In the genomic region with DNA sequence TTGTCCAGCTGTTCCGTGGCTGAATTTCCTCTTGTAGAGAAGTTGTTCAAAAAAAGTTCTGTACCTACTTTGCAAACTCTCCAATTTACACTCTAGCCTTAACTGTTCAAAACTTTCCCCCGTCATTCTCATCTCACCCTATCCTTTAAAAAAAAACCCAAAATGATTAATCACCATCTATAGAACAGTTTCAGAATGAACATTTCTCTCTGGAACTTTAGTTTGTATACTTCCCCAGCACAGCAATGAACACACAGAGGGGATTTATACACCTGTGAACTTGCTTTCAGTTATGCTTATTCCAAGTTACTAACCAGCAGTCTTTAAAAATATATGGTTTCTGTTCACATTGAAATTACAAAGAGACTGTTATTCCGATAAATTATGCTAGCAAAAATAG, we compare ENCODE assay signal across 8 cellular contexts. TPM values are rescaled to one million over a fixed set of nuclear protein-coding genes. Genes with fewer than 3 reads are reported as not detected.
DNase-seq lines count a peak whose midpoint lies in the region; ATAC-seq and TF ChIP-seq lines count a peak whose summit lies in the region.

No MANE protein-coding gene starts in this region.

- H3K9me3 Mint-ChIP-seq in CD4-positive, alpha-beta memory T cell = peaks cover 0 to 4% (median 0%) of the 10 kb centered on the region in 8 donors
- H3K9me3 Mint-ChIP-seq in MCF 10A (ENCODE audit: unreplicated experiment) = no peaks in the 10 kb centered on the region
- no peaks in the 10 kb centered on the region for H3K9me3 Mint-ChIP-seq in natural killer cell treated with Interleukin-12 subunit alpha and Interleukin-12 subunit beta and Interleukin-15 and Interleukin-18, amount 100 ng/mL, for 72 hours

- no peaks in the 10 kb centered on the region for H3K27me3 ChIP-seq in CD4-positive, alpha-beta memory T cell (ENCODE audit: insufficient read depth, low read length)
- no peaks in the 10 kb centered on the region for H3K27me3 ChIP-seq in HUES6 (ENCODE audit: control insufficient read depth, insufficient read depth, low read length)

- DNase-seq in CD4-positive, alpha-beta memory T cell = peak in 1 of 5 donors; percentile 7
- DNase-seq in MCF 10A (ENCODE audit: unreplicated experiment) (no peak), LoVo (ENCODE audit: low spot score) (no peak), HCEC 1CT (no peak)
- no peak for DNase-seq in natural killer cell treated with Interleukin-12 subunit alpha and Interleukin-12 subunit beta and Interleukin-15 and Interleukin-18, amount 100 ng/mL, for 72 hours (ENCODE audit: low spot score)

- BruUV-seq in MCF 10A (replicated peaks; lab: Mats Ljungman, UMichigan) = no TSS peak

- peak overlapping the region in 1 of 2 donors; percentile 75 for H3K4me3 ChIP-seq in CD4-positive, alpha-beta memory T cell (ENCODE audit: low read length in 2 of 2)
- peak overlapping the region; percentile 79 for H3K4me3 ChIP-seq in HUES6 (ENCODE audit: low read depth, low read length)

- CTCF ChIA-PET in CD4-positive, alpha-beta memory T cell (lab: Charles Lee; ENCODE audit: partially characterized antibody) = interaction anchor here (1.8 to 2.5 kb wide), 3 partner anchors 522 to 1082 kb away, joined by 4 to 16 read pairs (median 6); no protein-coding TSS in a partner anchor
- CTCF ChIA-PET in MCF 10A (lab: Yijun Ruan, JAX) = interaction anchor here (0.7 to 3.8 kb wide), 14 partner anchors 11 to 369 kb away, joined by 3 to 24 read pairs (median 5); partner anchors contain the start of genes OFD1 and TRAPPC2

- H3K4me1 Mint-ChIP-seq in CD4-positive, alpha-beta memory T cell = peaks cover 22 to 50% (median 37%) of the 10 kb centered on the region in 4 donors
- peaks cover 31% of the 10 kb centered on the region for H3K4me1 Mint-ChIP-seq in MCF 10A (ENCODE audit: insufficient read depth, unreplicated experiment)
- H3K4me1 Mint-ChIP-seq in natural killer cell treated with Interleukin-12 subunit alpha and Interleukin-12 subunit beta and Interleukin-15 and Interleukin-18, amount 100 ng/mL, for 72 hours (ENCODE audit: low read depth in 2 of 2) = peaks cover 26 to 30% of the 10 kb centered on the region in 2 donors

- H3K36me3 ChIP-seq in CD4-positive, alpha-beta memory T cell (ENCODE audit: insufficient read depth, low read length) = no peaks in the 10 kb centered on the region
- no peaks in the 10 kb centered on the region for H3K36me3 ChIP-seq in HUES6 (ENCODE audit: control insufficient read depth, insufficient read depth, low read length)

- no peak for TF ChIP-seq CTCF in MCF 10A (IDR thresholded peaks at IDR 0.05; ENCODE audit: unreplicated experiment)

- no peaks in the 10 kb centered on the region for H3K27me3 Mint-ChIP-seq in CD4-positive, alpha-beta memory T cell
- peaks cover 2% of the 10 kb centered on the region for H3K27me3 Mint-ChIP-seq in MCF 10A (ENCODE audit: insufficient read depth, unreplicated experiment)
- no peaks in the 10 kb centered on the region for H3K27me3 Mint-ChIP-seq in natural killer cell treated with Interleukin-12 subunit alpha and Interleukin-12 subunit beta and Interleukin-15 and Interleukin-18, amount 100 ng/mL, for 72 hours

- intact Hi-C loops in CD4-positive, alpha-beta memory T cell (cut with micrococcal nuclease) = no loop called here
- intact Hi-C loops in MCF 10A (cut with micrococcal nuclease) = loop anchor here (5.0 kb wide), 1 partner anchor 91 kb away; no protein-coding TSS in a partner anchor

- peak overlapping the region; percentile 61 to 99 (median 97) for H3K27ac Mint-ChIP-seq in CD4-positive, alpha-beta memory T cell
- H3K27ac Mint-ChIP-seq in MCF 10A (ENCODE audit: low read depth, unreplicated experiment) = peak overlapping the region; percentile 86
- peak overlapping the region; percentile 91 to 93 for H3K27ac Mint-ChIP-seq in natural killer cell treated with Interleukin-12 subunit alpha and Interleukin-12 subunit beta and Interleukin-15 and Interleukin-18, amount 100 ng/mL, for 72 hours

- H3K9me3 ChIP-seq in CD4-positive, alpha-beta memory T cell (ENCODE audit: control insufficient read depth in 1 of 2, low read length in 2 of 2) = no peaks in the 10 kb centered on the region
- no peaks in the 10 kb centered on the region for H3K9me3 ChIP-seq in HUES6 (ENCODE audit: control insufficient read depth, insufficient read depth, low read depth, low read length)

- POLR2A ChIA-PET in CD4-positive, alpha-beta memory T cell (lab: Charles Lee; ENCODE audit: partially characterized antibody) = interaction anchor here (1.6 to 2.2 kb wide), 2 partner anchors 294 to 340 kb away, joined by 3 to 16 read pairs; partner anchors contain the start of genes OFD1, RAB9A and TRAPPC2
- POLR2A ChIA-PET in MCF 10A (lab: Yijun Ruan, JAX) = interaction anchor here (0.7 to 5.2 kb wide), 26 partner anchors 17 to 375 kb away, joined by 3 to 63 read pairs (median 9); partner anchors contain the start of genes OFD1, TCEANC and TRAPPC2

- peak; percentile 41 to 47 for ATAC-seq in natural killer cell treated with Interleukin-12 subunit alpha and Interleukin-12 subunit beta and Interleukin-15 and Interleukin-18, amount 100 ng/mL, for 72 hours
- ATAC-seq in GM21723 (IDR thresholded peaks at IDR 0.05; ENCODE audit: unreplicated experiment) = no peak
- ATAC-seq in GM18502 (IDR thresholded peaks at IDR 0.05; ENCODE audit: poor library complexity, unreplicated experiment) = no peak

- peak overlapping the region; percentile 13 to 98 (median 96) for H3K4me3 Mint-ChIP-seq in CD4-positive, alpha-beta memory T cell
- H3K4me3 Mint-ChIP-seq in MCF 10A (ENCODE audit: unreplicated experiment) = peak overlapping the region; percentile 77
- H3K4me3 Mint-ChIP-seq in natural killer cell treated with Interleukin-12 subunit alpha and Interleukin-12 subunit beta and Interleukin-15 and Interleukin-18, amount 100 ng/mL, for 72 hours = peak overlapping the region; percentile 94

- H3K4me1 ChIP-seq in CD4-positive, alpha-beta memory T cell (ENCODE audit: insufficient read depth, low read length) = peaks cover 49% of the 10 kb centered on the region
- H3K4me1 ChIP-seq in HUES6 (ENCODE audit: control insufficient read depth, insufficient read depth, low read length) = peaks cover 41% of the 10 kb centered on the region

- H3K9ac ChIP-seq in HUES6 (ENCODE audit: low read length) = peak overlapping the region; percentile 88

- peak overlapping the region; percentile 88 for H3K27ac ChIP-seq in CD4-positive, alpha-beta memory T cell (ENCODE audit: low read depth, low read length)
- peak overlapping the region; percentile 93; the same call in 1 of the 2 replicates for H3K27ac ChIP-seq in HUES6 (ENCODE audit: low read depth, low read length)

- peaks cover 3 to 4% of the 10 kb centered on the region in 2 donors for H3K36me3 Mint-ChIP-seq in CD4-positive, alpha-beta memory T cell
- H3K36me3 Mint-ChIP-seq in MCF 10A (ENCODE audit: insufficient read depth, unreplicated experiment) = no peaks in the 10 kb centered on the region
- H3K36me3 Mint-ChIP-seq in natural killer cell treated with Interleukin-12 subunit alpha and Interleukin-12 subunit beta and Interleukin-15 and Interleukin-18, amount 100 ng/mL, for 72 hours = no peaks in the 10 kb centered on the region

RNA-seq across cellular contexts. Expression of gene GEMIN8, which starts 1.2 kb away (rescaled TPM):
- 10 to 100 TPM; 10.8 to 12.3 TPM for total RNA-seq in CD4-positive, alpha-beta memory T cell
- 10 to 100 TPM; 26.9 to 31.1 TPM for polyA plus RNA-seq in CD4-positive, alpha-beta memory T cell
- total RNA-seq in MCF 10A (2022) = 24.6 and 28.2 TPM in 2 replicates
- 10 to 100 TPM; 21.7 to 24.4 TPM for total RNA-seq in natural killer cell treated with Interleukin-12 subunit alpha and Interleukin-12 subunit beta and Interleukin-15 and Interleukin-18, amount 100 ng/mL, for 72 hours

Comparison
In these comparisons a context has a peak if more than half of its experiments do, and no peak if none do; other contexts are left out.
1. ATAC-seq: peak in natural killer cell treated with Interleukin-12 subunit alpha and Interleukin-12 subunit beta and Interleukin-15 and Interleukin-18, amount 100 ng/mL, for 72 hours (2 of 2); none in GM21723 (single experiment) and GM18502 (single experiment).
2. Peak in every context shown above with its lines, with median percentiles within 50 percentile points of each other: H3K27ac Mint-ChIP-seq and H3K4me3 Mint-ChIP-seq.